Comparison of ENCODE assay signal across 20 cellular contexts in the genomic region with DNA sequence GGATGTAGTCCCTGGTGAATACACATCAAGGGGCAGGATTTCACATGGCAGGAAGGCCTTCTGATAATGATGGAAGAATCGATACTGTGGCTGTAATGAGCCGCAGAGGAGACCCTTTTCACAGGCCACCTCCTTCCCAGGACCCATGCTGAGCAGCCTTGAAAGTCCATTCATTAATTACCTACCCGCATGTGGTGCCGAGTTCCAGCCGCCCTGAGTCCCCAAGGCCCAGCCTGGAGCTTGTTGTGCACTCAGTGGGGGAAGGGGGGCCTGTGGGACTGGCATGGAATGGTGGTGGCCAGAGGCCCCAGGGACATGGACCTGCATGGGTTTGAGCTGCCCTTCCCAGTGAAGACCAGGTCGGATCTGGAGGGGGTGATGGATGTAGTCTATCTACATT. TPM values are rescaled to one million over a fixed set of nuclear protein-coding genes. Genes with fewer than 3 reads are reported as not detected.
DNase-seq lines count a peak whose midpoint lies in the region; ATAC-seq and TF ChIP-seq lines count a peak whose summit lies in the region.
"Had no signal": no experiment of that assay in that cellular context is flagged by ENCODE, and none has a peak within 500 bp of the region (broad histone marks: within the 10 kb centered on the region; RNA-seq: fewer than 3 reads in every experiment).

No MANE protein-coding gene starts in this region.

- peaks cover 22% of the 10 kb centered on the region for H3K4me1 Mint-ChIP-seq in mesothelial cell of epicardium
- H3K4me1 Mint-ChIP-seq in stimulated activated naive CD8-positive, alpha-beta T cell treated with anti-CD3 and anti-CD28 coated beads, Interleukin-15, amount 100 ng/mL, for 72 hours: peaks cover 11% of the 10 kb centered on the region
- no peaks in the 10 kb centered on the region for H3K4me1 Mint-ChIP-seq in activated naive CD4-positive, alpha-beta T cell treated with anti-CD3 and anti-CD28 coated beads, Interleukin-2, amount 10 ng/mL, durations not matched to agents 7 days and 5 days

- peaks cover 70% of the 10 kb centered on the region for H3K27me3 Mint-ChIP-seq in mesothelial cell of epicardium (ENCODE audit: low read depth)
- peaks cover 69% of the 10 kb centered on the region for H3K27me3 Mint-ChIP-seq in stimulated activated naive CD8-positive, alpha-beta T cell treated with anti-CD3 and anti-CD28 coated beads, Interleukin-15, amount 100 ng/mL, for 72 hours
- peaks cover 60% of the 10 kb centered on the region for H3K27me3 Mint-ChIP-seq in activated naive CD4-positive, alpha-beta T cell treated with anti-CD3 and anti-CD28 coated beads, Interleukin-2, amount 10 ng/mL, durations not matched to agents 7 days and 5 days

- no peak overlapping the region for H3K27ac Mint-ChIP-seq in mesothelial cell of epicardium
- H3K27ac Mint-ChIP-seq in stimulated activated naive CD8-positive, alpha-beta T cell treated with anti-CD3 and anti-CD28 coated beads, Interleukin-15, amount 100 ng/mL, for 72 hours: no peak overlapping the region
- no peak overlapping the region for H3K27ac Mint-ChIP-seq in activated naive CD4-positive, alpha-beta T cell treated with anti-CD3 and anti-CD28 coated beads, Interleukin-2, amount 10 ng/mL, durations not matched to agents 7 days and 5 days
- H3K27ac Mint-ChIP-seq: CD4-positive, alpha-beta T cell had no signal

- H3K4me3 ChIP-seq in left ventricle myocardium inferior (no peak overlapping the region), adrenal gland (no peak overlapping the region)
- H3K4me3 ChIP-seq: MG63 had no signal

- peak overlapping the region; percentile 4 for H3K4me3 Mint-ChIP-seq in mesothelial cell of epicardium
- no peak overlapping the region for H3K4me3 Mint-ChIP-seq in stimulated activated naive CD8-positive, alpha-beta T cell treated with anti-CD3 and anti-CD28 coated beads, Interleukin-15, amount 100 ng/mL, for 72 hours
- H3K4me3 Mint-ChIP-seq in activated naive CD4-positive, alpha-beta T cell treated with anti-CD3 and anti-CD28 coated beads, Interleukin-2, amount 10 ng/mL, durations not matched to agents 7 days and 5 days: no peak overlapping the region
- H3K4me3 Mint-ChIP-seq: CD4-positive, alpha-beta T cell had no signal

- H3K9me3 Mint-ChIP-seq in mesothelial cell of epicardium: peaks cover 5% of the 10 kb centered on the region
- H3K9me3 Mint-ChIP-seq in stimulated activated naive CD8-positive, alpha-beta T cell treated with anti-CD3 and anti-CD28 coated beads, Interleukin-15, amount 100 ng/mL, for 72 hours: peaks cover 5% of the 10 kb centered on the region in 2 donors
- H3K9me3 Mint-ChIP-seq in activated naive CD4-positive, alpha-beta T cell treated with anti-CD3 and anti-CD28 coated beads, Interleukin-2, amount 10 ng/mL, durations not matched to agents 7 days and 5 days: no peaks in the 10 kb centered on the region

- DNase-seq in left ventricle myocardium inferior (no peak), Right ventricle myocardium superior (no peak), mesothelial cell of epicardium (ENCODE audit: low spot score in 2 of 2, unreplicated experiment in 2 of 2) (no peak), retina (peak; percentile 59), adrenal gland (no peak)
- no peak for DNase-seq in stimulated activated naive CD8-positive, alpha-beta T cell treated with anti-CD3 and anti-CD28 coated beads, Interleukin-15, amount 100 ng/mL, for 72 hours
- no peak for DNase-seq in activated naive CD4-positive, alpha-beta T cell treated with anti-CD3 and anti-CD28 coated beads, Interleukin-2, amount 10 ng/mL, durations not matched to agents 7 days and 5 days
- DNase-seq: Caco-2; CD4-positive, alpha-beta T cell; GDM1; Kasumi-1; MG63; NCI-H1092; NCI-H146; NCI-H2029 treated with DMSO at 0.1 percent for 48 hours; NCI-H2171; NCI-H526; PC-3; RPMI8226 had no signal

- ATAC-seq in Right ventricle myocardium superior (ENCODE audit: poor library complexity): no peak
- no peak for ATAC-seq in stimulated activated naive CD8-positive, alpha-beta T cell treated with anti-CD3 and anti-CD28 coated beads, Interleukin-15, amount 100 ng/mL, for 72 hours
- ATAC-seq: PC-3 had no signal

- H3K27ac ChIP-seq in left ventricle myocardium inferior (replicated peaks): peak overlapping the region; percentile 92
- no peak overlapping the region for H3K27ac ChIP-seq in adrenal gland

- intact Hi-C loops in left ventricle myocardium inferior (cut with micrococcal nuclease): no loop called here
- intact Hi-C loops in Right ventricle myocardium superior (cut with DNase I): no loop called here
- intact Hi-C loops in adrenal gland (cut with DNase I): no loop called here

- H3K27me3 ChIP-seq in left ventricle myocardium inferior (ENCODE audit: low read depth): peaks cover 76% of the 10 kb centered on the region
- H3K27me3 ChIP-seq in adrenal gland: peaks cover 33% of the 10 kb centered on the region

- peaks cover 48% of the 10 kb centered on the region for H3K4me1 ChIP-seq in left ventricle myocardium inferior
- H3K4me1 ChIP-seq in adrenal gland (replicated peaks in 1 of 2): no peaks in the 10 kb centered on the region
- H3K4me1 ChIP-seq: Caco-2 had no signal

- CTCF ChIA-PET in activated naive CD4-positive, alpha-beta T cell treated with anti-CD3 and anti-CD28 coated beads, Interleukin-2, amount 10 ng/mL, durations not matched to agents 7 days and 5 days (lab: Charles Lee): no interaction called here

- H3K9me3 ChIP-seq in left ventricle myocardium inferior (replicated peaks) (peaks cover 4% of the 10 kb centered on the region), adrenal gland (replicated peaks in 1 of 3) (no peaks in the 10 kb centered on the region)
- H3K9me3 ChIP-seq: Caco-2, MG63 had no signal

- H3K36me3 Mint-ChIP-seq in mesothelial cell of epicardium: peaks cover 2% of the 10 kb centered on the region
- H3K36me3 Mint-ChIP-seq in activated naive CD4-positive, alpha-beta T cell treated with anti-CD3 and anti-CD28 coated beads, Interleukin-2, amount 10 ng/mL, durations not matched to agents 7 days and 5 days: no peaks in the 10 kb centered on the region

- TF ChIP-seq POLR2A in adrenal gland (IDR thresholded peaks at IDR 0.05): no peak

- H3K36me3 ChIP-seq in left ventricle myocardium inferior (no peaks in the 10 kb centered on the region), adrenal gland (replicated peaks in 1 of 2) (no peaks in the 10 kb centered on the region)
- H3K36me3 ChIP-seq: MG63 had no signal

- TF ChIP-seq CTCF in left ventricle myocardium inferior (IDR thresholded peaks at IDR 0.05; ENCODE audit: borderline replicate concordance) (no peak), mesothelial cell of epicardium (IDR thresholded peaks at IDR 0.05; ENCODE audit: unreplicated experiment) (no peak), adrenal gland (IDR thresholded peaks at IDR 0.05) (no peak)

- WGBS in adrenal gland, 4 donors: 66 to 83% (median 67%) methylated on average over 5 to 6 of the region's 6 CpGs

RNA-seq across cellular contexts. Expression of a gene that starts 25.4 kb away (rescaled TPM):
- 11.3 TPM for total RNA-seq in left ventricle myocardium inferior
- total RNA-seq in Right ventricle myocardium superior: 4.5 TPM
- not detected in 3 replicates for total RNA-seq in mesothelial cell of epicardium
- total RNA-seq in adrenal gland: not detected
- not detected for polyA plus RNA-seq in adrenal gland
- total RNA-seq: Caco-2; CD4-positive, alpha-beta T cell had no signal
- polyA plus RNA-seq: BJ had no signal
